ENCODE assay signal across 21 cellular contexts in the genomic region with DNA sequence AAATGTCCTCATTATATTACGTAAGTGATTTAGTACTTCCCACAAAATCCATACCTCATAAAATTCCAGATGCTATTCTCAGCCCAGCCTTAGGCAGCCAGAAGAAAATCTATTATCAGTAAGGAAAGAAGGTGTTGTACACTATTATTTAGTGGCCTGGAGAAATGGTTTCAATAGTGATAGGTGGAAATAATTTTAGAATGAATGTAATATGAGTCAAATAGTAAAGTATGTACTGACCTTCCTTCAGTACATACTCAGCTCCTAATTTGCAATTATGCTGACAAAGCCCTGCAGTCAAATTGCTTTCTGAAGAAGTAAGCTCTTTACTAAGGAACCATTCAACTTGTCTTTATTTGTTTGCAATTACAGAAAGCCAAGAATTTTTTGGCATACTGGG.
"Had no signal": no experiment of that assay in that cellular context is flagged by ENCODE, and none has a peak within 500 bp of the region (broad histone marks: within the 10 kb centered on the region; RNA-seq: fewer than 3 reads in every experiment).

No MANE protein-coding gene starts in this region.

- H3K4me3 Mint-ChIP-seq: activated CD4-positive, alpha-beta memory T cell treated with anti-CD3 and anti-CD28 coated beads for 36 hours; activated CD4-positive, alpha-beta T cell treated with anti-CD3 and anti-CD28 coated beads, Interleukin-2, amount 10 ng/mL, durations not matched to agents 7 days and 5 days; activated T-cell treated with anti-CD3 and anti-CD28 coated beads, Interleukin-2, amount 50 U/mL, for 4 hours; central memory CD8-positive, alpha-beta T cell had no signal

- H3K4me1 Mint-ChIP-seq: activated CD4-positive, alpha-beta T cell treated with anti-CD3 and anti-CD28 coated beads, Interleukin-2, amount 10 ng/mL, durations not matched to agents 7 days and 5 days; central memory CD8-positive, alpha-beta T cell had no signal

- H3K9me3 Mint-ChIP-seq: activated CD4-positive, alpha-beta memory T cell treated with anti-CD3 and anti-CD28 coated beads for 36 hours; activated CD4-positive, alpha-beta T cell treated with anti-CD3 and anti-CD28 coated beads, Interleukin-2, amount 10 ng/mL, durations not matched to agents 7 days and 5 days; activated naive CD4-positive, alpha-beta T cell treated with anti-CD3 and anti-CD28 coated beads, Interleukin-2, amount 50 U/mL, for 72 hours; activated T-cell treated with anti-CD3 and anti-CD28 coated beads, Interleukin-2, amount 50 U/mL, for 4 hours had no signal

- H3K36me3 Mint-ChIP-seq: activated CD4-positive, alpha-beta memory T cell treated with anti-CD3 and anti-CD28 coated beads for 36 hours; activated naive CD4-positive, alpha-beta T cell treated with anti-CD3 and anti-CD28 coated beads, Interleukin-2, amount 50 U/mL, for 72 hours had no signal

- H3K27me3 Mint-ChIP-seq: activated CD4-positive, alpha-beta memory T cell treated with anti-CD3 and anti-CD28 coated beads for 36 hours; activated CD4-positive, alpha-beta T cell treated with anti-CD3 and anti-CD28 coated beads, Interleukin-2, amount 10 ng/mL, durations not matched to agents 7 days and 5 days; central memory CD8-positive, alpha-beta T cell had no signal

- H3K27ac Mint-ChIP-seq: activated CD4-positive, alpha-beta memory T cell treated with anti-CD3 and anti-CD28 coated beads for 36 hours; activated CD4-positive, alpha-beta T cell treated with anti-CD3 and anti-CD28 coated beads, Interleukin-2, amount 10 ng/mL, durations not matched to agents 7 days and 5 days; activated naive CD4-positive, alpha-beta T cell treated with anti-CD3 and anti-CD28 coated beads, Interleukin-2, amount 50 U/mL, for 72 hours had no signal

- DNase-seq: activated CD4-positive, alpha-beta memory T cell treated with anti-CD3 and anti-CD28 coated beads for 36 hours; activated CD4-positive, alpha-beta T cell treated with anti-CD3 and anti-CD28 coated beads, Interleukin-2, amount 10 ng/mL, durations not matched to agents 7 days and 5 days; activated CD4-positive, CD25-positive, alpha-beta regulatory T cell; activated CD8-positive, alpha-beta memory T cell treated with anti-CD3 and anti-CD28 coated beads for 24 hours; activated effector memory CD4-positive, alpha-beta T cell treated with anti-CD3 and anti-CD28 coated beads, Interleukin-2, amount 50 U/mL, for 16 hours; activated naive CD4-positive, alpha-beta T cell treated with Interleukin-2 at 50 U/mL for 16 hours; activated T-cell treated with anti-CD3 and anti-CD28 coated beads, Interleukin-2, amount 50 U/mL, for 4 hours; amygdala; Kasumi-1; NCI-H1092; NCI-H1436; NCI-H187; NCI-H345; NCI-H510A; NCI-H526 treated with DMSO at 0.1 percent for 48 hours; PC-9; SJCRH30; SK-N-SH; T-helper 1 cell had no signal
